Comparison of ENCODE assay signal across 17 cellular contexts in the genomic region with DNA sequence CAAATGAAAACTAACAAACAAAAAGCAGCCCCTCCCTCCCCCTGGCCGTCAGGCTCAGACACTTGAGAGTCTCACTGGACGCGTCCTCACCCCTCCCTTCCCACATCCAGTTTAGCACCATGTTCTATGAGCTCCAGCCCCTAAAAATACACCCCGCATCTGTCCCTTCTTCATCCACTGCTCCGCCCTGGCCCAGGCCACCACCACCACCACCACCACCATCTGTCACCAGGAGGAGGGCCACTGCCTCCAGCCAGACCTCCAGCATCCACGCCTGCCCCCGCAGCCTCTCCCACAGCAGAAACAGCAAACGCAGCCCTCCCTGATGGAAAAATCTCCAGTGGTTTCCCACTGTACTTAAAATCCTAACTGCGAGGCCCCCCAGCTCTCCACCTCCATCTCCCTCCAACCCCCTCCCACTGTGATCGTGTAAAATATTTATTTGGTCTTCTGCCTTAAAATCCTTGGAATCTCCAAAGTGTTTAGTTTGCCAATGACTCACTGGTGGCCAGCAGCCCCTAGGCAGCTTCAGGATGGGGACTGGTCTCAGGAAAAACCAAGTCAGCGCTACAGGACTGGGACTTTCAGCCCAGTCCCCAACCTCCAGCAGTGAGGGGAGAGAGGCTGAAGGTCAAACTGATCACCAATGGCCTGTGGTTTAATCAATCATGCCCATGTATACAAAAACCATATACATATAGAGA.
A peak's percentile ranks its signal among the peaks of the same experiment; 100 is the strongest.
DNase-seq lines count a peak whose midpoint lies in the region; TF ChIP-seq lines count a peak whose summit lies in the region.
"Had no signal": no experiment of that assay in that cellular context is flagged by ENCODE, and none has a peak within 500 bp of the region (broad histone marks: within the 10 kb centered on the region; RNA-seq: fewer than 3 reads in every experiment).

No MANE protein-coding gene starts in this region.

- H3K27ac Mint-ChIP-seq in CD14-positive monocyte, result peak overlapping the region; percentile 73 to 89 (median 78)
- H3K27ac Mint-ChIP-seq in nephron, result peak overlapping the region; percentile 23 to 75 (median 58)
- H3K27ac Mint-ChIP-seq in activated CD4-positive, alpha-beta T cell treated with anti-CD3 and anti-CD28 coated beads, Interleukin-2, amount 10 ng/mL, durations not matched to agents 7 days and 5 days, result no peak overlapping the region
- H3K27ac Mint-ChIP-seq: activated CD8-positive, alpha-beta memory T cell treated with anti-CD3 and anti-CD28 coated beads, Interleukin-2, amount 10 ng/mL, durations not matched to agents 7 days and 5 days; activated naive CD8-positive, alpha-beta T cell treated with anti-CD3 and anti-CD28 coated beads for 36 hours; activated T-helper 17 cell treated with anti-CD3 and anti-CD28 coated beads, Interleukin-2, amount 50 U/mL, for 72 hours had no signal

- H3K4me1 Mint-ChIP-seq in CD14-positive monocyte, result peaks cover 78% of the 10 kb centered on the region
- peaks cover 53% of the 10 kb centered on the region for H3K4me1 Mint-ChIP-seq in nephron
- H3K4me1 Mint-ChIP-seq in activated CD4-positive, alpha-beta T cell treated with anti-CD3 and anti-CD28 coated beads, Interleukin-2, amount 10 ng/mL, durations not matched to agents 7 days and 5 days, result peaks cover 18% of the 10 kb centered on the region

- TF ChIP-seq CTCF in CD14-positive monocyte (IDR thresholded peaks at IDR 0.05), result no peak
- no peak for TF ChIP-seq CTCF in nephron (IDR thresholded peaks at IDR 0.05; ENCODE audit: unreplicated experiment in 3 of 3)

- H3K27me3 Mint-ChIP-seq in CD14-positive monocyte (ENCODE audit: low read depth in 3 of 3) (peaks cover 2 to 10% (median 5%) of the 10 kb centered on the region in 3 donors), nephron (ENCODE audit: low read depth) (peaks cover 31% of the 10 kb centered on the region)
- peaks cover 11% of the 10 kb centered on the region for H3K27me3 Mint-ChIP-seq in activated CD4-positive, alpha-beta T cell treated with anti-CD3 and anti-CD28 coated beads, Interleukin-2, amount 10 ng/mL, durations not matched to agents 7 days and 5 days

- no peak for TF ChIP-seq POLR2A in erythroblast (IDR thresholded peaks at IDR 0.05; ENCODE audit: low read length)

- CTCF ChIA-PET in activated CD4-positive, alpha-beta T cell treated with anti-CD3 and anti-CD28 coated beads, Interleukin-2, amount 10 ng/mL, durations not matched to agents 7 days and 5 days (lab: Charles Lee), result interaction anchor here (1.0 kb wide), 1 partner anchor 13 kb away, joined by 3 read pairs; no protein-coding TSS in a partner anchor

- H3K36me3 Mint-ChIP-seq in CD14-positive monocyte (peaks cover 0 to 5% of the 10 kb centered on the region in 2 donors), nephron (ENCODE audit: low read depth) (no peaks in the 10 kb centered on the region)
- H3K36me3 Mint-ChIP-seq in activated CD4-positive, alpha-beta T cell treated with anti-CD3 and anti-CD28 coated beads, Interleukin-2, amount 10 ng/mL, durations not matched to agents 7 days and 5 days (ENCODE audit: low read depth), result no peaks in the 10 kb centered on the region
- H3K36me3 Mint-ChIP-seq: activated CD8-positive, alpha-beta memory T cell treated with anti-CD3 and anti-CD28 coated beads, Interleukin-2, amount 10 ng/mL, durations not matched to agents 7 days and 5 days had no signal

- intact Hi-C loops in CD14-positive monocyte (cut with micrococcal nuclease), result loop anchor here (5.0 kb wide), 6 partner anchors 36 to 216 kb away; a partner anchor contains a TSS

- H3K4me3 Mint-ChIP-seq in CD14-positive monocyte, result no peak overlapping the region
- H3K4me3 Mint-ChIP-seq in nephron, result peak overlapping the region in 1 of 3 experiments; percentile 29
- H3K4me3 Mint-ChIP-seq in activated CD4-positive, alpha-beta T cell treated with anti-CD3 and anti-CD28 coated beads, Interleukin-2, amount 10 ng/mL, durations not matched to agents 7 days and 5 days, result no peak overlapping the region
- H3K4me3 Mint-ChIP-seq: activated CD8-positive, alpha-beta memory T cell treated with anti-CD3 and anti-CD28 coated beads, Interleukin-2, amount 10 ng/mL, durations not matched to agents 7 days and 5 days; activated naive CD8-positive, alpha-beta T cell treated with anti-CD3 and anti-CD28 coated beads for 36 hours; activated T-helper 17 cell treated with anti-CD3 and anti-CD28 coated beads, Interleukin-2, amount 50 U/mL, for 72 hours had no signal

- H3K9me3 Mint-ChIP-seq in CD14-positive monocyte (peaks cover 0 to 16% (median 10%) of the 10 kb centered on the region in 7 donors), nephron (peaks cover 7% of the 10 kb centered on the region)
- H3K9me3 Mint-ChIP-seq in activated CD4-positive, alpha-beta T cell treated with anti-CD3 and anti-CD28 coated beads, Interleukin-2, amount 10 ng/mL, durations not matched to agents 7 days and 5 days, result peaks cover 16% of the 10 kb centered on the region
- H3K9me3 Mint-ChIP-seq: activated T-helper 17 cell treated with anti-CD3 and anti-CD28 coated beads, Interleukin-2, amount 50 U/mL, for 72 hours had no signal

- POLR2A ChIA-PET in activated CD4-positive, alpha-beta T cell treated with anti-CD3 and anti-CD28 coated beads, Interleukin-2, amount 10 ng/mL, durations not matched to agents 7 days and 5 days (lab: Charles Lee), result no interaction called here

- DNase-seq in CD14-positive monocyte (ENCODE audit: low spot score) (no peak), M059J (ENCODE audit: low read depth) (peak; percentile 55), astrocyte of the hippocampus (ENCODE audit: low read depth, low spot score) (peak; percentile 72), erythroblast (lab: John Stamatoyannopoulos, UW) (no peak), midbrain (lab: John Stamatoyannopoulos, UW) (no peak)
- DNase-seq in activated CD4-positive, alpha-beta T cell treated with anti-CD3 and anti-CD28 coated beads, Interleukin-2, amount 10 ng/mL, durations not matched to agents 7 days and 5 days, result no peak
- DNase-seq in stimulated activated CD4-positive, alpha-beta T cell treated with anti-CD3 and anti-CD28 coated beads, Interleukin-2, amount 100 ng/mL, for 48 hours, result no peak
- DNase-seq: activated CD8-positive, alpha-beta memory T cell treated with anti-CD3 and anti-CD28 coated beads, Interleukin-2, amount 10 ng/mL, durations not matched to agents 7 days and 5 days; activated naive CD8-positive, alpha-beta T cell treated with anti-CD3 and anti-CD28 coated beads for 36 hours; COR-L47; left cardiac atrium; MM.1S; NCI-H1694 treated with DMSO at 0.1 percent for 48 hours; NCI-H774; retina had no signal

Comparison
In these comparisons a context has a peak if more than half of its experiments do, and no peak if none do; other contexts are left out.
1. DNase-seq: peak in M059J (single experiment) and astrocyte of the hippocampus (single experiment); none in CD14-positive monocyte (single experiment), erythroblast (0 of 2), activated CD4-positive, alpha-beta T cell treated with anti-CD3 and anti-CD28 coated beads, Interleukin-2, amount 10 ng/mL, durations not matched to agents 7 days and 5 days (single experiment), midbrain (single experiment) and stimulated activated CD4-positive, alpha-beta T cell treated with anti-CD3 and anti-CD28 coated beads, Interleukin-2, amount 100 ng/mL, for 48 hours (0 of 2).